In the genomic region with DNA sequence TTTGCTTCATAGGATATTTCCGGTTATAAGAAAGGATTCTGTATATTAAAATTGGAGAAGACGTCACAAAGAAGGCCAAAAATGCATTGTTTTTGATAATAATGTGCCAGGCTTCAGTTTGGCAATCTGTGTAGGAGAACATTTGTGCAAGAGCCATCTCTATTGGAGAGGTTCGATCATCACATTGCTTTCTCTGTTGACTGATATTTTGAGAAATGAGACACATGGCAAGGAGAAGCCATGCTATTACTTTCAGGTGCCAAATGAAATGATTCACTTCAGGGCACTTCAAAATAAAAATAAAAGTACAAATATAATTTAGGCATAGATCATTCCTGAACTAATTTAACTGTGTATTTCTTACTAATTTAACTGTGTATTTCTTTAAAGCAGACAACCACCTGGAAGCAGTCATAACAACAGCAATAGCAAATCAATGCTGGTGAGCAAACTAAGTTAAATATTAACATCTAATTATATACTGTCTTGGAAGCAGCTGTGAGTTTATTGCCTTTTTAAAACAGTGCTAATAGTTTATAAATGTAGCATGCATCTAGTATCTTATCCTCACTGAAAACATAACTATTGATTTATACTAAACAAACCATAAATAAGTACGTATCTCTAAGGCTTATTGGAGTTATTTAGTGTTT, we compare ENCODE assay signal across 26 cellular contexts. TPM values are rescaled to one million over a fixed set of nuclear protein-coding genes. Genes with fewer than 3 reads are reported as not detected.
"Had no signal": no experiment of that assay in that cellular context is flagged by ENCODE, and none has a peak within 500 bp of the region (broad histone marks: within the 10 kb centered on the region; RNA-seq: fewer than 3 reads in every experiment).

No MANE protein-coding gene starts in this region.

- H3K9me3 ChIP-seq: adrenal gland, SJSA1 had no signal

- H3K4me1 ChIP-seq: adrenal gland, SJSA1 had no signal

- H3K27ac ChIP-seq: adrenal gland, SJSA1 had no signal

- DNase-seq: activated CD4-positive, alpha-beta T cell treated with anti-CD3 and anti-CD28 coated beads for 48 hours; activated CD4-positive, alpha-beta T cell treated with anti-CD3 and anti-CD28 coated beads, Interleukin-2, amount 50 U/mL, for 4 hours; activated CD4-positive, CD25-positive, alpha-beta regulatory T cell treated with anti-CD3 and anti-CD28 coated beads, Interleukin-2, amount 50 U/mL, for 72 hours; activated CD8-positive, alpha-beta memory T cell treated with anti-CD3 and anti-CD28 coated beads, Interleukin-2, amount 50 U/mL, for 48 hours; activated CD8-positive, alpha-beta T cell treated with anti-CD3 and anti-CD28 coated beads, Interleukin-2, amount 10 ng/mL, durations not matched to agents 7 days and 5 days; activated naive CD4-positive, alpha-beta T cell treated with anti-CD3 and anti-CD28 coated beads, Interleukin-2, amount 50 U/mL, for 16 hours; activated naive CD8-positive, alpha-beta T cell treated with anti-CD3 and anti-CD28 coated beads, Interleukin-2, amount 10 ng/mL, durations not matched to agents 7 days and 5 days; activated T-cell treated with anti-CD3 and anti-CD28 coated beads, Interleukin-2, amount 50 U/mL, for 1 hour; adrenal gland; anterior cingulate cortex; caudate nucleus; Karpas-422; MM.1S; NCI-H1105; NCI-H146; NCI-H187 treated with DMSO at 0.1 percent for 48 hours; NCI-H2081 treated with DMSO at 0.1 percent for 48 hours; NCI-H446 treated with DMSO at 0.1 percent for 48 hours; NCI-H524 treated with DMSO at 0.1 percent for 48 hours; NCI-H774; PC-3; SHP77 had no signal

- H3K36me3 ChIP-seq: adrenal gland, SJSA1 had no signal

- ATAC-seq: activated CD8-positive, alpha-beta T cell treated with anti-CD3 and anti-CD28 coated beads, Interleukin-2, amount 10 ng/mL, durations not matched to agents 7 days and 5 days; PC-3; SK-N-SH treated with all-trans-retinoic acid at 6 μM for 48 hours; WTC11 had no signal

- H3K27me3 ChIP-seq: adrenal gland, SJSA1 had no signal

- H3K4me3 ChIP-seq: adrenal gland, SJSA1 had no signal

- FAIRE-seq: RCC 7860 had no signal

RNA-seq across cellular contexts. Expression of a gene that starts 50.2 kb away (rescaled TPM):
- total RNA-seq: activated CD8-positive, alpha-beta T cell treated with anti-CD3 and anti-CD28 coated beads, Interleukin-2, amount 10 ng/mL, durations not matched to agents 7 days and 5 days; activated naive CD8-positive, alpha-beta T cell treated with anti-CD3 and anti-CD28 coated beads, Interleukin-2, amount 10 ng/mL, durations not matched to agents 7 days and 5 days; PC-3; SJSA1 had no signal
